In the genomic region with DNA sequence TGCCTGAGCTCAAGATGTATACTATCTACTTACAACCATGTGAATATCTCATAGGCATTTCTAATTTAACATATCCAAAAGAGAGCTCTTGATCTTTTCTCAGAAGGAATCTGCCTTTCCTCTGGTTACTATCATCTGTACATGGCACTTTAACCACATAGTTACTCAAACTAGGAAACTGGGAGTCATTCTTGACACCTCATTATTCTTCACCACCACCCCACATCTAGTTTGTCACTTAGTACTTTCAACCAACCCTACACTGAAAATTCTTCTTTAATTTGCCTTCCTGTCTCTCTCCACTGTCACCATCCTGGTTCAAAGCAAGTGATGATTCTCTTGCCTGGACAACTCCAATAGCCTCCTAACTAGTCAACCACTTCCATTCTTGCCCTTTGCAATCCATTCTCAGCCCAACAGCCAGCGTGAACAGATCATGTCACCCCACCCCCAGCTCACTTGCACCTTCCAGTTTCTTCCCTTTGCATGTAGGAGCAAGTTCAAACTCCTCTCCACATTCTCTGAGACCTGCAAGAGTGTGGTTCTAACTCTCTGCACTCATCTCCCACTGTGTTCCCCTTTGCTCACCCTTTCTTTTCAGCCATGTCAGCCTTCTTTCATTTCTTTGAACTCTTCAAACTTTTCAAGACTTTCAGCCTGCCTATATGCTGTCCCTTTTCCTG, we compare ENCODE assay signal across 24 cellular contexts. TPM values are rescaled to one million over a fixed set of nuclear protein-coding genes. Genes with fewer than 3 reads are reported as not detected.
A peak's percentile ranks its signal among the peaks of the same experiment; 100 is the strongest.
DNase-seq lines count a peak whose midpoint lies in the region; ATAC-seq, FAIRE-seq and TF ChIP-seq lines count a peak whose summit lies in the region.
"Had no signal": no experiment of that assay in that cellular context is flagged by ENCODE, and none has a peak within 500 bp of the region (broad histone marks: within the 10 kb centered on the region; RNA-seq: fewer than 3 reads in every experiment).

No MANE protein-coding gene starts in this region.

- H3K9me1 ChIP-seq in keratinocyte (ENCODE audit: control insufficient read depth, extremely low read depth, insufficient read depth, low read length), result no peaks in the 10 kb centered on the region

- no peak overlapping the region for H3K27ac Mint-ChIP-seq in activated T-cell treated with anti-CD3 and anti-CD28 coated beads, Interleukin-2, amount 50 U/mL, for 72 hours
- H3K27ac Mint-ChIP-seq: CD4-positive, alpha-beta T cell had no signal

- TF ChIP-seq CTCF in bronchial epithelial cell (IDR thresholded peaks at IDR 0.05; ENCODE audit: insufficient read depth, low read length, severe bottlenecking), result no peak
- no peak for TF ChIP-seq CTCF in keratinocyte (optimal IDR thresholded peaks at IDR 0.05 in 1 of 3, IDR thresholded peaks at IDR 0.05 in 1 of 3, conservative IDR thresholded peaks at IDR 0.05 in 1 of 3; ENCODE audit: extremely low read depth in 1 of 3, insufficient read depth in 2 of 3, low read length in 3 of 3)

- dilution Hi-C loops in keratinocyte (cut with MboI; ENCODE audit: extremely low pct_ligation_motif_present, low sequenced_read_pairs), result no loop called here

- no peak overlapping the region for H3K4me3 ChIP-seq in bronchial epithelial cell (ENCODE audit: low read depth, low read length)
- peak overlapping the region in 1 of 3 experiments; percentile 19 for H3K4me3 ChIP-seq in keratinocyte (ENCODE audit: control insufficient read depth in 2 of 3, extremely low read depth in 1 of 3, insufficient read depth in 2 of 3, low read depth in 1 of 3, low read length in 3 of 3)
- H3K4me3 ChIP-seq: BLaER1 treated with 17β-estradiol and CSF1 and Interleukin-3, amounts not matched to agents 10 nM and 100 nM had no signal

- no peaks in the 10 kb centered on the region for H3K36me3 Mint-ChIP-seq in activated T-cell treated with anti-CD3 and anti-CD28 coated beads, Interleukin-2, amount 50 U/mL, for 72 hours (ENCODE audit: insufficient read depth in 2 of 2)

- no peaks in the 10 kb centered on the region for H3K79me2 ChIP-seq in keratinocyte (ENCODE audit: control insufficient read depth, insufficient read depth, low read length)

- peak; percentile 72 for FAIRE-seq in bronchial epithelial cell (lab: Jason Lieb, UNC)
- peak; percentile 83 for FAIRE-seq in keratinocyte (lab: Jason Lieb, UNC)
- FAIRE-seq: A204.1, D721Med, GM18507, H54, HTR-8/SVneo had no signal

- no peak overlapping the region for H3K4me3 Mint-ChIP-seq in activated T-cell treated with anti-CD3 and anti-CD28 coated beads, Interleukin-2, amount 50 U/mL, for 72 hours
- H3K4me3 Mint-ChIP-seq: CD4-positive, alpha-beta T cell had no signal

- H3K4me2 ChIP-seq in keratinocyte (ENCODE audit: control insufficient read depth, extremely low read depth, insufficient read depth, low read depth, low read length), result peak overlapping the region; percentile 74
- H3K4me2 ChIP-seq: BLaER1 treated with 17β-estradiol and CSF1 and Interleukin-3, amounts not matched to agents 10 nM and 100 nM had no signal

- no peak for DNase-seq in activated T-cell treated with anti-CD3 and anti-CD28 coated beads, Interleukin-2, amount 50 U/mL, for 72 hours
- DNase-seq in activated T-cell treated with anti-CD3 and anti-CD28 coated beads for 4 hours, result no peak
- DNase-seq in bronchial epithelial cell (ENCODE audit: low read depth), result peak; percentile 87
- no peak for DNase-seq in keratinocyte (ENCODE audit: low read depth, low spot score)
- DNase-seq in left ventricle myocardium superior, result no peak
- no peak for DNase-seq in HUDEP-2 (lab: John Stamatoyannopoulos, UW; ENCODE audit: unreplicated experiment in 76 of 76)
- DNase-seq: CD4-positive, alpha-beta T cell; KBM-7; MV-4-11; NCI-H1105; NCI-H146; NCI-H1930; NCI-H2107; NCI-H526 treated with DMSO at 0.1 percent for 48 hours; SHP77 had no signal

- peaks cover 22% of the 10 kb centered on the region for H3K27me3 Mint-ChIP-seq in activated T-cell treated with anti-CD3 and anti-CD28 coated beads, Interleukin-2, amount 50 U/mL, for 72 hours (ENCODE audit: low read depth)

- H3K36me3 ChIP-seq in bronchial epithelial cell (ENCODE audit: control insufficient read depth, insufficient read depth, low read length), result no peaks in the 10 kb centered on the region
- H3K36me3 ChIP-seq in keratinocyte (ENCODE audit: control insufficient read depth in 2 of 2, extremely low read depth in 1 of 2, insufficient read depth in 2 of 2, low read length in 2 of 2), result no peaks in the 10 kb centered on the region
- H3K36me3 ChIP-seq: BLaER1 treated with 17β-estradiol and CSF1 and Interleukin-3, amounts not matched to agents 10 nM and 100 nM had no signal

- H3K27me3 ChIP-seq in bronchial epithelial cell (ENCODE audit: control insufficient read depth, insufficient read depth, low read length), result no peaks in the 10 kb centered on the region
- no peaks in the 10 kb centered on the region for H3K27me3 ChIP-seq in keratinocyte (ENCODE audit: control insufficient read depth, extremely low read depth, insufficient read depth, low read length)
- H3K27me3 ChIP-seq: BLaER1 treated with 17β-estradiol and CSF1 and Interleukin-3, amounts not matched to agents 10 nM and 100 nM had no signal

- H3K4me1 Mint-ChIP-seq in activated T-cell treated with anti-CD3 and anti-CD28 coated beads, Interleukin-2, amount 50 U/mL, for 72 hours (ENCODE audit: low read depth), result no peaks in the 10 kb centered on the region

- H4K20me1 ChIP-seq in keratinocyte (ENCODE audit: control insufficient read depth, extremely low read depth, insufficient read depth, low read length), result no peaks in the 10 kb centered on the region
- H4K20me1 ChIP-seq: BLaER1 treated with 17β-estradiol and CSF1 and Interleukin-3, amounts not matched to agents 10 nM and 100 nM had no signal

- no peak overlapping the region for H3K9ac ChIP-seq in keratinocyte (ENCODE audit: control insufficient read depth, extremely low read depth, insufficient read depth, low read length)
- H3K9ac ChIP-seq: BLaER1 treated with 17β-estradiol and CSF1 and Interleukin-3, amounts not matched to agents 10 nM and 100 nM had no signal

- peak overlapping the region; percentile 78 for H3K27ac ChIP-seq in keratinocyte (ENCODE audit: control insufficient read depth, insufficient read depth, low read length)
- H3K27ac ChIP-seq: BLaER1 treated with 17β-estradiol and CSF1 and Interleukin-3, amounts not matched to agents 10 nM and 100 nM; RWPE1 had no signal

- H3K9me3 ChIP-seq in keratinocyte (ENCODE audit: control insufficient read depth, low read depth, low read length), result no peaks in the 10 kb centered on the region
- H3K9me3 ChIP-seq: BLaER1 treated with 17β-estradiol and CSF1 and Interleukin-3, amounts not matched to agents 10 nM and 100 nM had no signal

- intact Hi-C loops in left ventricle myocardium superior (cut with micrococcal nuclease), result no loop called here

- peak; percentile 61 to 86 for ATAC-seq in activated T-cell treated with anti-CD3 and anti-CD28 coated beads, Interleukin-2, amount 50 U/mL, for 72 hours (replicated peaks in 1 of 2)
- ATAC-seq in HG02798 (IDR thresholded peaks at IDR 0.05; ENCODE audit: poor library complexity, unreplicated experiment), result peak; percentile 41
- no peak for ATAC-seq in left ventricle myocardium superior
- no peak for ATAC-seq in HG03095 (IDR thresholded peaks at IDR 0.05; ENCODE audit: unreplicated experiment)

- H2AFZ ChIP-seq in keratinocyte (ENCODE audit: control insufficient read depth, low read length), result peak overlapping the region; percentile 51

- no peaks in the 10 kb centered on the region for H3K9me3 Mint-ChIP-seq in activated T-cell treated with anti-CD3 and anti-CD28 coated beads, Interleukin-2, amount 50 U/mL, for 72 hours
- H3K9me3 Mint-ChIP-seq: CD4-positive, alpha-beta T cell had no signal

- peaks cover 37% of the 10 kb centered on the region for H3K4me1 ChIP-seq in keratinocyte (ENCODE audit: control insufficient read depth, extremely low read depth, insufficient read depth, low read length)

RNA-seq across cellular contexts. Expression of gene SMAD5, which starts 17.3 kb away (rescaled TPM):
- 10 to 100 TPM in 1 of 2 donors, 1 to 10 TPM in 1; 7.1 to 13.9 TPM for total RNA-seq in activated T-cell treated with anti-CD3 and anti-CD28 coated beads, Interleukin-2, amount 50 U/mL, for 72 hours
- total RNA-seq in bronchial epithelial cell, result 24.6 and 29.7 TPM in 2 replicates
- 51.4 to 72.1 TPM (median 65.4 TPM) in 3 replicates for polyA plus RNA-seq in keratinocyte
- 21.0 TPM for polyA plus RNA-seq in keratinocyte (2011; ENCODE audit: low read depth)
- 34.2 and 66.0 TPM in 2 replicates for polyA plus RNA-seq in keratinocyte (2011; cell fraction: cytosol; rRNA removed)
- polyA plus RNA-seq in keratinocyte (2011; cell fraction: nucleus; rRNA removed), result 60.3 and 81.8 TPM in 2 replicates
- polyA plus RNA-seq in keratinocyte (2012; ENCODE audit: low replicate concordance), result 24.6 and 30.3 TPM in 2 replicates
- polyA minus RNA-seq in keratinocyte, result 51.0 to 171 TPM (median 117 TPM) in 3 replicates
- 58.9 TPM for polyA minus RNA-seq in keratinocyte (2011; cell fraction: cytosol; rRNA and poly(A)+ RNA removed)
- polyA minus RNA-seq in keratinocyte (2011; cell fraction: nucleus; rRNA and poly(A)+ RNA removed), result 45.5 and 106 TPM in 2 replicates
- 41.7 TPM for total RNA-seq in left ventricle myocardium superior

Comparison
In these comparisons a context has a peak if more than half of its experiments do, and no peak if none do; other contexts are left out.
1. ATAC-seq: peak in activated T-cell treated with anti-CD3 and anti-CD28 coated beads, Interleukin-2, amount 50 U/mL, for 72 hours (2 of 2) and HG02798 (single experiment); none in left ventricle myocardium superior (single experiment) and HG03095 (single experiment).